In the genomic region with DNA sequence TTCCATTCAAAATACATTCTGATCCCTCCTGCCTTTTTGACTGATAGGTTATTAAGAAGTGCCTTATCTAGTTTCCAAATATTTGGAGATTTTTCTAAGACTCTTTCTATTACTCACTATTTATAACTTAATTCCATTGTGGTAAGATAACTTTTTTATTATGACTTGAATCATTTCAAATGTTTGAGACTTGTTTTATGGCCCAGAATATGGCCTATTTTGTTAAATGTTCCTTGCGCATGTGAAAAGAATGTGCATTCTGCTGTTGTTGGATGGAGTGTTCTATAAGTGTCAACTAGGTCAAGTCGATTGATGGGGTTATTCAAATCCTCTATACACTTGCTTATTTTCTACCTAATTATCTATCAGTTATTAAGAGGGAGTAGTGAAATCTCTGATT, we compare ENCODE assay signal across 36 cellular contexts. TPM values are rescaled to one million over a fixed set of nuclear protein-coding genes. Genes with fewer than 3 reads are reported as not detected.
"Had no signal": no experiment of that assay in that cellular context is flagged by ENCODE, and none has a peak within 500 bp of the region (broad histone marks: within the 10 kb centered on the region; RNA-seq: fewer than 3 reads in every experiment).

No MANE protein-coding gene starts in this region.

- H3K4me1 Mint-ChIP-seq: brain; immature natural killer cell; memory B cell; naive thymus-derived CD8-positive, alpha-beta T cell; stimulated activated memory B cell treated with anti-CD40 and anti-IgM and Interleukin-4, amounts not matched to agents 10 μg/mL and 1 μg/mL and 100 μg/mL, for 72 hours had no signal

- H3K4me3 ChIP-seq: cardiac muscle cell, heart left ventricle, psoas muscle, sigmoid colon, smooth muscle cell, tibial nerve had no signal

- H3K36me3 ChIP-seq: cardiac muscle cell, heart left ventricle, sigmoid colon, tibial nerve had no signal

- H2AFZ ChIP-seq: parathyroid adenoma had no signal

- H3K9me3 Mint-ChIP-seq: activated CD4-positive, alpha-beta memory T cell treated with anti-CD3 and anti-CD28 coated beads, Interleukin-2, amount 10 ng/mL, durations not matched to agents 7 days and 5 days; activated T-cell treated with anti-CD3 and anti-CD28 coated beads, Interleukin-2, amount 50 U/mL, for 4 hours; brain; immature natural killer cell; memory B cell; naive thymus-derived CD8-positive, alpha-beta T cell; neural crest cell; stimulated activated memory B cell treated with anti-CD40 and anti-IgM and Interleukin-4, amounts not matched to agents 10 μg/mL and 1 μg/mL and 100 μg/mL, for 72 hours; stimulated activated naive CD8-positive, alpha-beta T cell treated with anti-CD3 and anti-CD28 coated beads, Interleukin-15, amount 100 ng/mL, for 72 hours had no signal

- DNase-seq: activated CD4-positive, alpha-beta memory T cell treated with anti-CD3 and anti-CD28 coated beads, Interleukin-2, amount 10 ng/mL, durations not matched to agents 7 days and 5 days; activated CD4-positive, alpha-beta T cell treated with anti-CD3 and anti-CD28 coated beads for 4 hours; activated CD8-positive, alpha-beta memory T cell treated with anti-CD3 and anti-CD28 coated beads, Interleukin-2, amount 50 U/mL, for 48 hours; activated naive CD4-positive, alpha-beta T cell; activated T-cell treated with anti-CD3 and anti-CD28 coated beads, Interleukin-2, amount 50 U/mL, for 4 hours; anterior cingulate cortex; cortex of kidney; foreskin fibroblast; heart left ventricle; hypothalamus; immature natural killer cell; kidney; left colon; midbrain; naive thymus-derived CD8-positive, alpha-beta T cell; nucleus accumbens; psoas muscle; sigmoid colon; stimulated activated CD4-positive, alpha-beta T cell treated with anti-CD3 and anti-CD28 coated beads, Interleukin-1b, Interleukin-23, amount 100 ng/mL, for 48 hours; stimulated activated CD4-positive, alpha-beta T cell treated with anti-CD3 and anti-CD28 coated beads, Interleukin-4, amount 100 ng/mL, for 4 hours; stimulated activated CD8-positive, alpha-beta memory T cell treated with anti-CD3 and anti-CD28 coated beads, Interleukin-4, amount 100 ng/mL, for 48 hours; stimulated activated naive CD8-positive, alpha-beta T cell treated with anti-CD3 and anti-CD28 coated beads, Interleukin-15, amount 100 ng/mL, for 72 hours had no signal

- H3K27ac ChIP-seq: cardiac muscle cell, heart left ventricle, parathyroid adenoma, psoas muscle, sigmoid colon, tibial nerve, VCaP had no signal

- ATAC-seq: activated T-cell treated with anti-CD3 and anti-CD28 coated beads, Interleukin-2, amount 50 U/mL, for 4 hours; heart left ventricle; left colon; naive thymus-derived CD8-positive, alpha-beta T cell; psoas muscle; stimulated activated memory B cell treated with anti-CD40 and anti-IgM and Interleukin-4, amounts not matched to agents 10 μg/mL and 1 μg/mL and 100 μg/mL, for 72 hours; stimulated activated naive CD8-positive, alpha-beta T cell treated with anti-CD3 and anti-CD28 coated beads, Interleukin-15, amount 100 ng/mL, for 72 hours had no signal

- H3K36me3 Mint-ChIP-seq: activated naive CD8-positive, alpha-beta T cell; brain; immature natural killer cell; memory B cell; naive thymus-derived CD8-positive, alpha-beta T cell; stimulated activated memory B cell treated with anti-CD40 and anti-IgM and Interleukin-4, amounts not matched to agents 10 μg/mL and 1 μg/mL and 100 μg/mL, for 72 hours had no signal

- H3K9ac ChIP-seq: parathyroid adenoma had no signal

- H3K9me3 ChIP-seq: heart left ventricle, psoas muscle, sigmoid colon, tibial nerve had no signal

- H3K4me2 ChIP-seq: smooth muscle cell had no signal

- H3K27ac Mint-ChIP-seq: activated CD4-positive, alpha-beta memory T cell treated with anti-CD3 and anti-CD28 coated beads, Interleukin-2, amount 10 ng/mL, durations not matched to agents 7 days and 5 days; activated naive CD8-positive, alpha-beta T cell; brain; immature natural killer cell; memory B cell; naive thymus-derived CD8-positive, alpha-beta T cell; stimulated activated memory B cell treated with anti-CD40 and anti-IgM and Interleukin-4, amounts not matched to agents 10 μg/mL and 1 μg/mL and 100 μg/mL, for 72 hours; stimulated activated naive CD8-positive, alpha-beta T cell treated with anti-CD3 and anti-CD28 coated beads, Interleukin-15, amount 100 ng/mL, for 72 hours had no signal

- H3K4me1 ChIP-seq: heart left ventricle, parathyroid adenoma, psoas muscle had no signal

- H3K79me2 ChIP-seq: parathyroid adenoma had no signal

- H3K4me3 Mint-ChIP-seq: activated CD4-positive, alpha-beta memory T cell treated with anti-CD3 and anti-CD28 coated beads, Interleukin-2, amount 10 ng/mL, durations not matched to agents 7 days and 5 days; activated naive CD8-positive, alpha-beta T cell; activated T-cell treated with anti-CD3 and anti-CD28 coated beads, Interleukin-2, amount 50 U/mL, for 4 hours; brain; immature natural killer cell; memory B cell; naive thymus-derived CD8-positive, alpha-beta T cell; neural crest cell; stimulated activated memory B cell treated with anti-CD40 and anti-IgM and Interleukin-4, amounts not matched to agents 10 μg/mL and 1 μg/mL and 100 μg/mL, for 72 hours; stimulated activated naive CD8-positive, alpha-beta T cell treated with anti-CD3 and anti-CD28 coated beads, Interleukin-15, amount 100 ng/mL, for 72 hours had no signal

- H3K27me3 ChIP-seq: heart left ventricle, sigmoid colon, tibial nerve had no signal

RNA-seq across cellular contexts. Expression of gene TCP11, which starts 13.1 kb away (rescaled TPM):
- total RNA-seq: activated CD4-positive, alpha-beta memory T cell treated with anti-CD3 and anti-CD28 coated beads, Interleukin-2, amount 10 ng/mL, durations not matched to agents 7 days and 5 days; activated T-cell treated with anti-CD3 and anti-CD28 coated beads, Interleukin-2, amount 50 U/mL, for 4 hours; cerebellum; endothelial cell of umbilical vein; heart left ventricle; left colon; naive thymus-derived CD8-positive, alpha-beta T cell; neural crest cell; psoas muscle; smooth muscle cell; T-helper 1 cell treated with Interleukin-12 subunit alpha and Interleukin-12 subunit beta and Interleukin-4 antibody, amounts not matched to agents 30 ng/mL and 1 ng/mL, for 36 hours; ureter had no signal
- polyA plus RNA-seq: immature natural killer cell; naive thymus-derived CD8-positive, alpha-beta T cell; sigmoid colon had no signal

RNA-seq across cellular contexts. Expression of gene SCUBE3, which starts 59.5 kb away (rescaled TPM):
- total RNA-seq: activated CD4-positive, alpha-beta memory T cell treated with anti-CD3 and anti-CD28 coated beads, Interleukin-2, amount 10 ng/mL, durations not matched to agents 7 days and 5 days; T-helper 1 cell treated with Interleukin-12 subunit alpha and Interleukin-12 subunit beta and Interleukin-4 antibody, amounts not matched to agents 30 ng/mL and 1 ng/mL, for 36 hours had no signal
